ENCODE assay signal across 19 cellular contexts in the genomic region with DNA sequence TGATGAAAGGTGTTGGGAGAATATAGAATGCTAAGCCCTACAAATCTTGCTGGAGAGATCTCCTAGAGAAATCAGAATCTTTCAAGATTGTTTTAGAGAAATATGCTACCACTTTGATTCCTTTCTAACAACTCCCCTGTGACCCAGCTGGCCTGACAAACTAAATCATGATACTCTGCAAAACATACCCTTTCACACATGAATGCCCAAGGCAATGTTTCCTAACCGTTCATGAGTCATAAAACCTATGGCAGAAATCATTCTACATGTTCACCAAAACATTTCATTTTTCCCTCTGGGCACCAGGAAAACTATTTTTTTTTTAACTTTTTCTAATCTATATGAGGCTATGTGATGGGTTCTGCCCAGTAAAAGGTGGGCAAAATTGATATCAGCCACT.
DNase-seq lines count a peak whose midpoint lies in the region; ATAC-seq, FAIRE-seq and TF ChIP-seq lines count a peak whose summit lies in the region.
"Had no signal": no experiment of that assay in that cellular context is flagged by ENCODE, and none has a peak within 500 bp of the region (broad histone marks: within the 10 kb centered on the region; RNA-seq: fewer than 3 reads in every experiment).

No MANE protein-coding gene starts in this region.

- 89 to 97% methylated on average over 1 of the region's 1 CpG for whole genome bisulfite sequencing in GM23248 (ENCODE audit: low coverage in 1 of 2, low lambda C conversion rate in 2 of 2, missing lambda C conversion rate in 2 of 2), 2 experiments

- H3K9ac ChIP-seq in GM23248: no peak overlapping the region

- peaks cover 42% of the 10 kb centered on the region for H3F3A ChIP-seq in GM23248 (ENCODE audit: insufficient read depth)

- H4K20me1 ChIP-seq in GM23248 (ENCODE audit: insufficient read depth): no peaks in the 10 kb centered on the region

- H3K36me3 ChIP-seq in GM23248 (ENCODE audit: low read depth) (no peaks in the 10 kb centered on the region), SJSA1 (no peaks in the 10 kb centered on the region)
- H3K36me3 ChIP-seq: gastroesophageal sphincter, neutrophil had no signal

- H3K27me3 ChIP-seq in GM23248 (replicated peaks; ENCODE audit: insufficient read depth) (no peaks in the 10 kb centered on the region), SJSA1 (replicated peaks) (no peaks in the 10 kb centered on the region)
- H3K27me3 ChIP-seq: gastroesophageal sphincter, neutrophil had no signal

- FAIRE-seq in D721Med (lab: Jason Lieb, UNC): no peak

- H3K79me2 ChIP-seq in GM23248 (ENCODE audit: insufficient read depth): no peaks in the 10 kb centered on the region

- 0 out of 2 replicates have a peak, but pooled peaks cover 3% of the 10 kb centered on the region for H3K9me2 ChIP-seq in GM23248 (ENCODE audit: insufficient read depth)

- H3K9me3 ChIP-seq in GM23248 (ENCODE audit: low read depth) (no peaks in the 10 kb centered on the region), SJSA1 (replicated peaks) (no peaks in the 10 kb centered on the region)
- H3K9me3 ChIP-seq: gastroesophageal sphincter, neutrophil had no signal

- H3K4me3 ChIP-seq in GM23248 (no peak overlapping the region), SJSA1 (no peak overlapping the region), retinal pigment epithelial cell (ENCODE audit: low read length) (no peak overlapping the region)
- H3K4me3 ChIP-seq: gastroesophageal sphincter had no signal

- H3K4me1 ChIP-seq in GM23248 (ENCODE audit: insufficient read depth) (peaks cover 38% of the 10 kb centered on the region), SJSA1 (replicated peaks) (peaks cover 23% of the 10 kb centered on the region)

- peak; percentile 42 for DNase-seq in GM23248
- DNase-seq in SJSA1 (ENCODE audit: low read depth in 1 of 2, low spot score in 2 of 2): no peak
- peak; percentile 80 for DNase-seq in fibroblast of peridontal ligament (ENCODE audit: extremely low read depth)
- DNase-seq in retinal pigment epithelial cell (ENCODE audit: low read depth): peak; percentile 74
- DNase-seq in stimulated activated naive CD8-positive, alpha-beta T cell treated with anti-CD3 and anti-CD28 coated beads, Interleukin-15, Interleukin-2, amounts not matched to agents 100 U/mL and 50 U/mL, for 24 hours: no peak
- DNase-seq in D721Med (ENCODE audit: insufficient read length, low spot score): no peak
- no peak for DNase-seq in NCI-H2227 (lab: John Stamatoyannopoulos, UW; ENCODE audit: unreplicated experiment)
- no peak for DNase-seq in NOMO-1 treated with dmso at 0.1 percent for 144 hours (lab: John Stamatoyannopoulos, UW; ENCODE audit: unreplicated experiment)
- DNase-seq: activated gamma-delta T cell; effector CD8-positive, alpha-beta T cell; immature natural killer cell; NCI-H1694; NCI-H524 treated with DMSO at 0.1 percent for 48 hours; stimulated activated CD4-positive, alpha-beta T cell treated with anti-CD3 and anti-CD28 coated beads, Interleukin-4, amount 100 ng/mL, for 4 hours; T-cell had no signal

- peak overlapping the region; percentile 61 for H3K4me2 ChIP-seq in GM23248 (ENCODE audit: unreplicated experiment)

- TF ChIP-seq CTCF in retinal pigment epithelial cell (conservative IDR thresholded peaks at IDR 0.05; ENCODE audit: low read depth, low read length) (no peak), D721Med (IDR thresholded peaks at IDR 0.05; ENCODE audit: insufficient read depth, missing control alignments) (no peak)

- ATAC-seq in stimulated activated naive CD8-positive, alpha-beta T cell treated with anti-CD3 and anti-CD28 coated beads, Interleukin-15, Interleukin-2, amounts not matched to agents 100 U/mL and 50 U/mL, for 24 hours: no peak
- ATAC-seq: gastroesophageal sphincter, Panc1, sciatic nerve, T-cell had no signal

- H2AFZ ChIP-seq in GM23248: no peak overlapping the region

- in situ Hi-C loops in GM23248 (cut with MboI): no loop called here

- peak overlapping the region; percentile 62 for H3K27ac ChIP-seq in GM23248
- H3K27ac ChIP-seq in SJSA1: peak overlapping the region; percentile 91
- H3K27ac ChIP-seq: gastroesophageal sphincter, neutrophil had no signal

Comparison
In these comparisons a context has a peak if more than half of its experiments do, and no peak if none do; other contexts are left out.
1. DNase-seq: peak in GM23248 (single experiment), fibroblast of peridontal ligament (single experiment) and retinal pigment epithelial cell (single experiment); none in SJSA1 (0 of 2), stimulated activated naive CD8-positive, alpha-beta T cell treated with anti-CD3 and anti-CD28 coated beads, Interleukin-15, Interleukin-2, amounts not matched to agents 100 U/mL and 50 U/mL, for 24 hours (single experiment), D721Med (single experiment), NCI-H2227 (single experiment) and NOMO-1 treated with dmso at 0.1 percent for 144 hours (single experiment).